33 cellular contexts compared by ENCODE assay signal in genomic region chr6:131656667-131657066, GRCh38. TPM values are rescaled to one million over a fixed set of nuclear protein-coding genes. Genes with fewer than 3 reads are reported as not detected.
"Had no signal": no experiment of that assay in that cellular context is flagged by ENCODE, and none has a peak within 500 bp of the region (broad histone marks: within the 10 kb centered on the region; RNA-seq: fewer than 3 reads in every experiment).

No MANE protein-coding gene starts in this region.

- FAIRE-seq: endothelial cell of umbilical vein, islet of Langerhans, keratinocyte had no signal

- H3K27ac ChIP-seq: coronary artery, dorsolateral prefrontal cortex, esophagus squamous epithelium, gastrocnemius medialis, heart right ventricle, left lung, lower lobe of right lung had no signal

- ATAC-seq: esophagus mucosa; gastrocnemius medialis; heart right ventricle; left cardiac atrium; left lung; left ventricle myocardium superior; lower lobe of right lung; mucosa of descending colon; naive thymus-derived CD8-positive, alpha-beta T cell had no signal

- H3K9me3 ChIP-seq: esophagus squamous epithelium, gastrocnemius medialis, heart right ventricle, left lung, lower lobe of right lung, mucosa of descending colon had no signal

- H3K4me3 ChIP-seq: coronary artery, dorsolateral prefrontal cortex, esophagus squamous epithelium, gastrocnemius medialis, heart right ventricle, left lung, lower lobe of right lung, mucosa of descending colon had no signal

- DNase-seq: dermis blood vessel endothelial cell; dorsolateral prefrontal cortex; effector CD4-positive, alpha-beta T cell; effector memory CD4-positive, alpha-beta T cell; esophagus squamous epithelium; foreskin fibroblast; foreskin melanocyte; gastrocnemius medialis; glutamatergic neuron; head of caudate nucleus; heart right ventricle; hippocampal formation; left cardiac atrium; left lung; left ventricle myocardium superior; lower lobe of right lung; mesenchymal stem cell; mucosa of descending colon; naive B cell; naive thymus-derived CD8-positive, alpha-beta T cell had no signal

- H3K27me3 ChIP-seq: dorsolateral prefrontal cortex, esophagus squamous epithelium, gastrocnemius medialis, left lung had no signal

- H3K4me1 ChIP-seq: esophagus squamous epithelium, gastrocnemius medialis, heart right ventricle, left lung, lower lobe of right lung had no signal

- H3K36me3 ChIP-seq: esophagus squamous epithelium, gastrocnemius medialis, heart right ventricle, left lung, lower lobe of right lung had no signal

RNA-seq across cellular contexts. Expression of gene ENPP3, which starts 19.6 kb away (rescaled TPM):
- total RNA-seq: endothelial cell of umbilical vein, glomerular endothelial cell, kidney epithelial cell, left ventricle myocardium superior had no signal
- polyA plus RNA-seq: endothelial cell of umbilical vein, keratinocyte had no signal

RNA-seq across cellular contexts. Expression of gene OR2A4, which starts 44.5 kb away (rescaled TPM):
- total RNA-seq: dermis blood vessel endothelial cell; endothelial cell of umbilical vein; epithelial cell of proximal tubule; esophagus mucosa; glomerular endothelial cell; heart right ventricle; kidney epithelial cell; left cardiac atrium; left lung; left ventricle myocardium superior; lower lobe of right lung; lung microvascular endothelial cell; mesenteric fat pad; mesothelial cell of epicardium; mucosa of descending colon; myocyte; naive thymus-derived CD8-positive, alpha-beta T cell had no signal
- polyA plus RNA-seq: endothelial cell of umbilical vein; heart right ventricle; keratinocyte; naive thymus-derived CD8-positive, alpha-beta T cell had no signal

RNA-seq across cellular contexts. Expression of gene CTAGE9, which starts 54.1 kb away (rescaled TPM):
- total RNA-seq: dermis blood vessel endothelial cell; dorsolateral prefrontal cortex; endothelial cell of umbilical vein; epithelial cell of proximal tubule; esophagus mucosa; esophagus squamous epithelium; gastrocnemius medialis; glomerular endothelial cell; heart right ventricle; kidney epithelial cell; left cardiac atrium; left lung; left ventricle myocardium superior; lower leg skin; lower lobe of right lung; lung microvascular endothelial cell; mesenteric fat pad; mucosa of descending colon; myocyte; naive thymus-derived CD8-positive, alpha-beta T cell had no signal
- polyA plus RNA-seq: endothelial cell of umbilical vein; heart right ventricle; keratinocyte; naive thymus-derived CD8-positive, alpha-beta T cell had no signal
